17 cellular contexts compared by ENCODE assay signal in the genomic region with DNA sequence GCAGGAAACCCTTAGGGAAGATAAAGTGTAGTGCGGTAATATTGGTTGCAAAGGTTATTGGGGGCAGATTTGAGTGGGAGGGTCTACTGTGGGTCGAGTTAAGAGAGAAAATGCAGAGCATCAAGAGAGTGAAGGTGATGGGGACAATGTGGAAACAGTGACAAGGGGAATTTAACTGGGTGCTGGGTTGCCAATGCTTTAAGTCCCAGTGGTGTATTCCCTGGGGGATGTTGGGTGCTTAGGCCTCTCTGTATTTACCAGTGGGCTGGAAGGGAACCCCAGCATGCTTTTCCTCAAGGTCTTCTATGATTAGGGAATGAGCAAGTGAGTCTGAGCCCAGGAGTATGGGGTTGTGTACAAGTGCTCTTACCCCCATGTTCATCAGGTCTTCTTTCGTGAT. TPM values are rescaled to one million over a fixed set of nuclear protein-coding genes. Genes with fewer than 3 reads are reported as not detected.
DNase-seq lines count a peak whose midpoint lies in the region; ATAC-seq and TF ChIP-seq lines count a peak whose summit lies in the region.
"Had no signal": no experiment of that assay in that cellular context is flagged by ENCODE, and none has a peak within 500 bp of the region (broad histone marks: within the 10 kb centered on the region; RNA-seq: fewer than 3 reads in every experiment).

No MANE protein-coding gene starts in this region.

- H3K4ac ChIP-seq in mesenchymal stem cell (ENCODE audit: low read depth in 1 of 2, low read length in 2 of 2) = no peak overlapping the region

- H4K91ac ChIP-seq in mesenchymal stem cell (ENCODE audit: low read length) = no peak overlapping the region

- H3K14ac ChIP-seq in mesenchymal stem cell (ENCODE audit: low read length in 2 of 2) = no peak overlapping the region

- H3K9me3 Mint-ChIP-seq in activated CD8-positive, alpha-beta memory T cell treated with anti-CD3 and anti-CD28 coated beads, Interleukin-2, amount 10 ng/mL, durations not matched to agents 7 days and 5 days (ENCODE audit: low read depth) = no peaks in the 10 kb centered on the region
- H3K9me3 Mint-ChIP-seq: CD8-positive, alpha-beta T cell; IgD-negative memory B cell had no signal

- no peak overlapping the region for H2AFZ ChIP-seq in mesenchymal stem cell (ENCODE audit: low read depth, low read length)

- no peaks in the 10 kb centered on the region for H3K4me1 Mint-ChIP-seq in activated CD8-positive, alpha-beta memory T cell treated with anti-CD3 and anti-CD28 coated beads, Interleukin-2, amount 10 ng/mL, durations not matched to agents 7 days and 5 days

- H3K27me3 Mint-ChIP-seq in activated CD8-positive, alpha-beta memory T cell treated with anti-CD3 and anti-CD28 coated beads, Interleukin-2, amount 10 ng/mL, durations not matched to agents 7 days and 5 days = no peaks in the 10 kb centered on the region

- H2BK15ac ChIP-seq in mesenchymal stem cell (ENCODE audit: low read depth, poor library complexity, severe bottlenecking) = no peak overlapping the region

- peak; percentile 15 for DNase-seq in activated CD8-positive, alpha-beta memory T cell treated with anti-CD3 and anti-CD28 coated beads, Interleukin-2, amount 10 ng/mL, durations not matched to agents 7 days and 5 days
- DNase-seq in activated CD8-positive, alpha-beta memory T cell treated with anti-CD3 and anti-CD28 coated beads for 24 hours = no peak
- DNase-seq in NCI-H226 = peak; percentile 26
- DNase-seq in mesenchymal stem cell = no peak
- DNase-seq in omental fat pad (ENCODE audit: low spot score) = no peak
- DNase-seq in dorsolateral prefrontal cortex = no peak
- DNase-seq: AML-193; Calu3; CD8-positive, alpha-beta T cell; DMS79 treated with DMSO at 0.1 percent for 48 hours; GF-D8; KG1 had no signal

- no peak overlapping the region for H3K9ac ChIP-seq in mesenchymal stem cell (ENCODE audit: low read length)

- no peak overlapping the region for H2BK120ac ChIP-seq in mesenchymal stem cell (ENCODE audit: low read depth, low read length)

- no peak for ATAC-seq in activated CD8-positive, alpha-beta memory T cell treated with anti-CD3 and anti-CD28 coated beads, Interleukin-2, amount 10 ng/mL, durations not matched to agents 7 days and 5 days
- no peak for ATAC-seq in GM18861 (IDR thresholded peaks at IDR 0.05; ENCODE audit: unreplicated experiment)
- ATAC-seq in omental fat pad (ENCODE audit: low FRiP score) = no peak
- ATAC-seq: A549; CD8-positive, alpha-beta T cell had no signal

- H3K4me1 ChIP-seq in mesenchymal stem cell (ENCODE audit: control insufficient read depth, insufficient read depth, low read depth, low read length) = peaks cover 2% of the 10 kb centered on the region

- 80% methylated on average over 3 of the region's 3 CpGs for WGBS in mesenchymal stem cell

- no peak for TF ChIP-seq CTCF in omental fat pad (IDR thresholded peaks at IDR 0.05)
- TF ChIP-seq CTCF in dorsolateral prefrontal cortex (IDR thresholded peaks at IDR 0.05 in 54 of 56, conservative IDR thresholded peaks at IDR 0.05 in 2 of 56; ENCODE audit: low read depth in 1 of 56, partially characterized antibody in 56 of 56) = no peak

- no peaks in the 10 kb centered on the region for H3K9me3 ChIP-seq in mesenchymal stem cell (ENCODE audit: control insufficient read depth, low read length)
- H3K9me3 ChIP-seq: A549 had no signal

- no peak overlapping the region for H2BK12ac ChIP-seq in mesenchymal stem cell (ENCODE audit: low read length in 2 of 2)

- peaks cover 11% of the 10 kb centered on the region for H3K36me3 Mint-ChIP-seq in activated CD8-positive, alpha-beta memory T cell treated with anti-CD3 and anti-CD28 coated beads, Interleukin-2, amount 10 ng/mL, durations not matched to agents 7 days and 5 days
- H3K36me3 Mint-ChIP-seq: CD8-positive, alpha-beta T cell had no signal

- intact Hi-C loops in dorsolateral prefrontal cortex (cut with DNase I) = no loop called here

- no peak overlapping the region for H3K4me2 ChIP-seq in mesenchymal stem cell (ENCODE audit: low read length, poor library complexity, severe bottlenecking)
- H3K4me2 ChIP-seq: A549 had no signal

- H3K27me3 ChIP-seq in mesenchymal stem cell (ENCODE audit: control insufficient read depth in 1 of 2, insufficient read depth in 1 of 2, low read length in 2 of 2) (no peaks in the 10 kb centered on the region), dorsolateral prefrontal cortex (peaks cover 0 to 18% (median 0%) of the 10 kb centered on the region in 45 donors)

- H3K23ac ChIP-seq in mesenchymal stem cell (ENCODE audit: low read length in 2 of 2) = no peak overlapping the region

- no peak overlapping the region for H3K4me3 Mint-ChIP-seq in activated CD8-positive, alpha-beta memory T cell treated with anti-CD3 and anti-CD28 coated beads, Interleukin-2, amount 10 ng/mL, durations not matched to agents 7 days and 5 days
- H3K4me3 Mint-ChIP-seq: CD8-positive, alpha-beta T cell; IgD-negative memory B cell had no signal

- no peak overlapping the region for H4K8ac ChIP-seq in mesenchymal stem cell (ENCODE audit: low read length)

- peaks cover 40% of the 10 kb centered on the region for H3K79me1 ChIP-seq in mesenchymal stem cell (replicated peaks; ENCODE audit: low read length, poor library complexity, severe bottlenecking)

- H3K18ac ChIP-seq in mesenchymal stem cell (ENCODE audit: low read depth in 1 of 2, low read length in 2 of 2) = no peak overlapping the region

- H3K27ac ChIP-seq in mesenchymal stem cell (ENCODE audit: low read length, poor library complexity, severe bottlenecking) = no peak overlapping the region
- no peak overlapping the region for H3K27ac ChIP-seq in dorsolateral prefrontal cortex
- H3K27ac ChIP-seq: 22Rv1, A549 had no signal

- H2BK5ac ChIP-seq in mesenchymal stem cell (ENCODE audit: low read depth, low read length, poor library complexity, severe bottlenecking) = no peak overlapping the region

- H3K36me3 ChIP-seq in mesenchymal stem cell (ENCODE audit: control insufficient read depth in 1 of 2, insufficient read depth in 2 of 2, low read depth in 1 of 2, low read length in 2 of 2) = peaks cover 3 to 9% of the 10 kb centered on the region in 2 experiments

- H3K27ac Mint-ChIP-seq in activated CD8-positive, alpha-beta memory T cell treated with anti-CD3 and anti-CD28 coated beads, Interleukin-2, amount 10 ng/mL, durations not matched to agents 7 days and 5 days = no peak overlapping the region
- H3K27ac Mint-ChIP-seq: CD8-positive, alpha-beta T cell; IgD-negative memory B cell had no signal

- peak overlapping the region; percentile 58 for H2AK5ac ChIP-seq in mesenchymal stem cell (ENCODE audit: low read length, severe bottlenecking)

- CTCF ChIA-PET in activated CD8-positive, alpha-beta memory T cell treated with anti-CD3 and anti-CD28 coated beads, Interleukin-2, amount 10 ng/mL, durations not matched to agents 7 days and 5 days (lab: Charles Lee) = no interaction called here

- H3K4me3 ChIP-seq in mesenchymal stem cell (ENCODE audit: insufficient read depth in 1 of 2, low read depth in 1 of 2, low read length in 2 of 2) (no peak overlapping the region), dorsolateral prefrontal cortex (no peak overlapping the region)
- H3K4me3 ChIP-seq: A549, HAP-1 had no signal

RNA-seq across cellular contexts. Expression of gene BCAT1, which starts 10.6 kb away (rescaled TPM):
- total RNA-seq in activated CD8-positive, alpha-beta memory T cell treated with anti-CD3 and anti-CD28 coated beads, Interleukin-2, amount 10 ng/mL, durations not matched to agents 7 days and 5 days = 10 to 100 TPM; 18.9 to 48.3 TPM
- polyA plus RNA-seq in mesenchymal stem cell (2013, experiment 1 of 2) = 65.2 TPM
- 68.3 TPM for polyA plus RNA-seq in mesenchymal stem cell (2013, experiment 2 of 2)
- total RNA-seq in omental fat pad (10 to 100 TPM; 33.7 to 53.4 (median 44.4) TPM), dorsolateral prefrontal cortex (10 to 100 TPM; 11.5 to 48.1 (median 32.6) TPM)

Comparison
In these comparisons a context has a peak if more than half of its experiments do, and no peak if none do; other contexts are left out.
1. DNase-seq: peak in activated CD8-positive, alpha-beta memory T cell treated with anti-CD3 and anti-CD28 coated beads, Interleukin-2, amount 10 ng/mL, durations not matched to agents 7 days and 5 days (single experiment) and NCI-H226 (single experiment); none in activated CD8-positive, alpha-beta memory T cell treated with anti-CD3 and anti-CD28 coated beads for 24 hours (single experiment), mesenchymal stem cell (single experiment), omental fat pad (single experiment) and dorsolateral prefrontal cortex (0 of 10).